In genomic region chr5:123511290-123511647, GRCh38 we compare ENCODE assay signal across 8 cellular contexts. TPM values are rescaled to one million over a fixed set of nuclear protein-coding genes. Genes with fewer than 3 reads are reported as not detected.
A peak's percentile ranks its signal among the peaks of the same experiment; 100 is the strongest.
DNase-seq lines count a peak whose midpoint lies in the region; ATAC-seq and TF ChIP-seq lines count a peak whose summit lies in the region.

No MANE protein-coding gene starts in this region.

- intact Hi-C loops in CD4-positive, alpha-beta T cell (cut with DNase I, micrococcal nuclease) = loop anchor here in 1 of 2 experiments (2.0 to 5.0 kb wide), 2 partner anchors 84 to 739 kb away; no protein-coding TSS in a partner anchor
- intact Hi-C loops in sciatic nerve (cut with DNase I) = no loop called here

- POLR2A ChIA-PET in CD4-positive, alpha-beta T cell (lab: Charles Lee) = interaction anchor here (0.7 to 6.4 kb wide), 8 partner anchors 13 to 737 kb away, joined by 3 to 181 read pairs (median 3); partner anchors contain the start of genes CEP120 and SNX2

- no peak for TF ChIP-seq POLR2A in erythroblast (IDR thresholded peaks at IDR 0.05; ENCODE audit: low read length)

- H3K27me3 ChIP-seq in CD4-positive, alpha-beta T cell (ENCODE audit: control insufficient read depth, insufficient read depth, low read length) = no peaks in the 10 kb centered on the region
- H3K27me3 ChIP-seq in NT2/D1 (ENCODE audit: insufficient read depth, insufficient read length) (no peaks in the 10 kb centered on the region), endodermal cell (ENCODE audit: control insufficient read depth, insufficient read depth, low read length, poor library complexity, severe bottlenecking) (peaks cover 21% of the 10 kb centered on the region)

- no peak for TF ChIP-seq CTCF in CD4-positive, alpha-beta T cell (IDR thresholded peaks at IDR 0.05)
- no peak for TF ChIP-seq CTCF in endodermal cell (conservative IDR thresholded peaks at IDR 0.05)

- peaks cover 42% of the 10 kb centered on the region for H3K4me1 Mint-ChIP-seq in CD4-positive, alpha-beta T cell (ENCODE audit: low read depth)
- H3K4me1 Mint-ChIP-seq in endodermal cell = peaks cover 15% of the 10 kb centered on the region

- no peaks in the 10 kb centered on the region for H3K9me3 ChIP-seq in CD4-positive, alpha-beta T cell (ENCODE audit: control insufficient read depth, low read length)
- H3K9me3 ChIP-seq in NT2/D1 (ENCODE audit: insufficient read depth, low read length) = no peaks in the 10 kb centered on the region
- H3K9me3 ChIP-seq in endodermal cell (ENCODE audit: control insufficient read depth, low read length) = no peaks in the 10 kb centered on the region

- CTCF ChIA-PET in CD4-positive, alpha-beta T cell (lab: Charles Lee) = interaction anchor here (3.5 kb wide), 1 partner anchor 88 kb away, joined by 29 read pairs; the partner anchor contains the start of gene CEP120

- H3K27ac ChIP-seq in CD4-positive, alpha-beta T cell (ENCODE audit: low read depth, low read length) = no peak overlapping the region
- peak overlapping the region; percentile 72 for H3K27ac ChIP-seq in endodermal cell (ENCODE audit: low read depth, low read length)

- H3K4me1 ChIP-seq in NT2/D1 (ENCODE audit: insufficient read depth, insufficient read length) = no peaks in the 10 kb centered on the region
- peaks cover 5% of the 10 kb centered on the region for H3K4me1 ChIP-seq in endodermal cell (ENCODE audit: control insufficient read depth, insufficient read depth, low read length)

- WGBS in endodermal cell (ENCODE audit: insufficient coverage in 1 of 2, insufficient read length in 1 of 2), 2 experiments = 70 to 88% methylated on average over 3 of the region's 3 CpGs

- no peak for DNase-seq in CD4-positive, alpha-beta T cell
- no peak for DNase-seq in NT2/D1 (ENCODE audit: low read depth, low spot score)
- DNase-seq in endodermal cell = no peak
- DNase-seq in non-pigmented ciliary epithelial cell (ENCODE audit: low read depth) = peak; percentile 67
- no peak for DNase-seq in sciatic nerve (ENCODE audit: low spot score)
- no peak for DNase-seq in erythroblast (lab: John Stamatoyannopoulos, UW)
- no peak for DNase-seq in NCI-H146 treated with DMSO at 0.1 percent for 48 hours (lab: John Stamatoyannopoulos, UW; ENCODE audit: unreplicated experiment)

- H3K27ac Mint-ChIP-seq in CD4-positive, alpha-beta T cell = peak overlapping the region; percentile 95
- H3K27ac Mint-ChIP-seq in endodermal cell = peak overlapping the region; percentile 97

- peak overlapping the region; percentile 55 for H3K4me3 ChIP-seq in NT2/D1 (ENCODE audit: insufficient read length, low read depth)
- H3K4me3 ChIP-seq in endodermal cell (ENCODE audit: low read length) = peak overlapping the region; percentile 82

- peak overlapping the region; percentile 96 for H3K4me3 Mint-ChIP-seq in CD4-positive, alpha-beta T cell
- peak overlapping the region; percentile 93 for H3K4me3 Mint-ChIP-seq in endodermal cell

- H3K9me3 Mint-ChIP-seq in CD4-positive, alpha-beta T cell = no peaks in the 10 kb centered on the region
- H3K9me3 Mint-ChIP-seq in endodermal cell = no peaks in the 10 kb centered on the region

- no peaks in the 10 kb centered on the region for H3K27me3 Mint-ChIP-seq in CD4-positive, alpha-beta T cell
- no peaks in the 10 kb centered on the region for H3K27me3 Mint-ChIP-seq in endodermal cell (ENCODE audit: insufficient read depth)

- H3K36me3 ChIP-seq in NT2/D1 (ENCODE audit: insufficient read depth, insufficient read length, low read length) = peaks cover 5% of the 10 kb centered on the region
- H3K36me3 ChIP-seq in endodermal cell (ENCODE audit: control insufficient read depth, insufficient read depth, low read length) = no peaks in the 10 kb centered on the region

- H3K9ac ChIP-seq in NT2/D1 (ENCODE audit: insufficient read length, low read depth) = peak overlapping the region; percentile 85
- H3K9ac ChIP-seq in endodermal cell (ENCODE audit: extremely low read depth, low read length, poor library complexity, severe bottlenecking) = peak overlapping the region; percentile 64

- ATAC-seq in CD4-positive, alpha-beta T cell (ENCODE audit: poor library complexity) = no peak
- no peak for ATAC-seq in sciatic nerve
- ATAC-seq in esophagus mucosa = no peak

- H3K36me3 Mint-ChIP-seq in CD4-positive, alpha-beta T cell (ENCODE audit: low read depth) = peaks cover 6% of the 10 kb centered on the region
- H3K36me3 Mint-ChIP-seq in endodermal cell (ENCODE audit: low read depth) = no peaks in the 10 kb centered on the region

RNA-seq across cellular contexts. Expression of gene CSNK1G3, which starts 0.7 kb away (rescaled TPM):
- total RNA-seq in CD4-positive, alpha-beta T cell = 10 to 100 TPM; 87.2 to 92.3 TPM
- total RNA-seq in endodermal cell = 10 to 100 TPM; 47.5 to 48.4 TPM
- 39.7 TPM for polyA plus RNA-seq in endodermal cell (2013, experiment 1 of 2)
- polyA plus RNA-seq in endodermal cell (2013, experiment 2 of 2) = 38.4 TPM
- total RNA-seq in sciatic nerve = 64.6 TPM
- 28.4 TPM for total RNA-seq in esophagus mucosa
